9 cellular contexts compared by ENCODE assay signal in the genomic region with DNA sequence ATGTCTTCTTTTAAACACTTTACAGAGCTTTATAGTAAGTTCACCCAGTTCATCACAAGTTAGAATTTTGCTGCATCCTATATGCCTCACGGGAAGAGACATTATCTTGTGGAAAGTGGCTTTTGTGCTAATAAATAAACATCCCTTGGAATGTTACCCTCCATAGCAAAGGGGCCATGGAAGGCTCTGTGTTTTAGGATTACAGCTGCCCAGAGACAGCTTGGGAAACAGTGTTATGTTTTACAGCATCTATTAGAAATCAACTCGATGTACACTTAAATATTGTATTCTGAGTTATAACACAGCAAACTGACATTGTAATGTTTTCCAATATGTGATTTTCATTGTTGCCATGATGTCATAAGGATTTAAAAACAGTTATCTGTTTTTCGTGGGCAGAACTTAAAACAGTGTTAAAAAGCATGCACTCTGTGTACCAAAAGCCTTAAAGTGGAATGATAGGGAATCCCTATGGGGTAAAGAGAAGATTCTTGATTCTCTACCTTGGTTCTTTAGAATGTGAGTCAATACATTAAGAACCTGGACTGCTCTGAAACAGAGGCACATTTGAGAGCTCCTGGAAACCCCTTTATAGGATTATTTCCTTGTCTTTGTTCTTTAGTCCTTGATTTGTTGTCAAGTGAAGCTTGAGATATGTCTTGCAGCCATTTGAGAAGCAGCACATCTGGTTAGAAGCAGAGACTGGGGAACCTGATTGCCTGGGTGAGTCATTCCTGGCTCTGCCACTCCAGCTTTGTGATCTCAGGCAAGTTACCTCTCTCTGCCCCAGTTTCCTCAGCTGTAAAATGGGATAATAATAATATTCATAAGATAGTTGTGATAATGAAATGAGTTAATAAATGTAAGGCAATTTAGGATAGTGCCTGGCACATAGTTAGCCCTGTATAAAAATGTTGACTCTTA. TPM values are rescaled to one million over a fixed set of nuclear protein-coding genes. Genes with fewer than 3 reads are reported as not detected.
A peak's percentile ranks its signal among the peaks of the same experiment; 100 is the strongest.
DNase-seq lines count a peak whose midpoint lies in the region; ATAC-seq and TF ChIP-seq lines count a peak whose summit lies in the region.
"Had no signal": no experiment of that assay in that cellular context is flagged by ENCODE, and none has a peak within 500 bp of the region (broad histone marks: within the 10 kb centered on the region; RNA-seq: fewer than 3 reads in every experiment).

No MANE protein-coding gene starts in this region.

- TF ChIP-seq CTCF in cardiac muscle cell (IDR thresholded peaks at IDR 0.05; ENCODE audit: low read depth, low read length) (no peak), fibroblast of the aortic adventitia (IDR thresholded peaks at IDR 0.05; ENCODE audit: insufficient read depth, low read length) (no peak), thoracic aorta (IDR thresholded peaks at IDR 0.05) (no peak)

- H3K27me3 ChIP-seq in cardiac muscle cell (no peaks in the 10 kb centered on the region), thoracic aorta (replicated peaks; ENCODE audit: insufficient read depth) (no peaks in the 10 kb centered on the region)

- ATAC-seq in left cardiac atrium: no peak
- no peak for ATAC-seq in thoracic aorta (ENCODE audit: insufficient number of reproducible peaks, low FRiP score, low read depth)

- DNase-seq in cardiac muscle cell (ENCODE audit: low read depth in 1 of 2, low spot score in 1 of 2) (no peak), left cardiac atrium (no peak), NCI-H226 (peak; percentile 32), fibroblast of the aortic adventitia (ENCODE audit: low read depth) (peak; percentile 66), thoracic aorta (ENCODE audit: low spot score) (no peak), substantia nigra (lab: John Stamatoyannopoulos, UW) (no peak), NCI-H2196 treated with DMSO at 0.1 percent for 48 hours (lab: John Stamatoyannopoulos, UW; ENCODE audit: unreplicated experiment) (no peak), HK-2 (ENCODE audit: unreplicated experiment) (no peak)
- DNase-seq: SIG-M5 had no signal

- no peaks in the 10 kb centered on the region for H3K9me3 ChIP-seq in cardiac muscle cell (ENCODE audit: low read depth)
- no peaks in the 10 kb centered on the region for H3K9me3 ChIP-seq in thoracic aorta

- H3K4me3 ChIP-seq in cardiac muscle cell: no peak overlapping the region
- peak overlapping the region; percentile 6 for H3K4me3 ChIP-seq in fibroblast of the aortic adventitia (ENCODE audit: low read depth, low read length)
- no peak overlapping the region for H3K4me3 ChIP-seq in thoracic aorta

- peak overlapping the region; percentile 65 for H3K27ac ChIP-seq in cardiac muscle cell
- peak overlapping the region; percentile 24 to 55 for H3K27ac ChIP-seq in thoracic aorta
- H3K27ac ChIP-seq in substantia nigra (ENCODE audit: low read depth, low read length, poor library complexity, severe bottlenecking): no peak overlapping the region

- peaks cover 24% of the 10 kb centered on the region for H3K4me1 ChIP-seq in cardiac muscle cell (ENCODE audit: low read depth)
- peaks cover 51 to 87% of the 10 kb centered on the region in 2 donors for H3K4me1 ChIP-seq in thoracic aorta (ENCODE audit: control insufficient read depth in 1 of 2, low read depth in 2 of 2)

- intact Hi-C loops in left cardiac atrium (cut with DNase I): loop anchor here in 1 of 2 donors (10.0 kb wide), 1 partner anchor 61 kb away; no protein-coding TSS in a partner anchor

- H3K36me3 ChIP-seq in cardiac muscle cell (no peaks in the 10 kb centered on the region), thoracic aorta (peaks cover 3% of the 10 kb centered on the region)

RNA-seq across cellular contexts. Expression of a gene that starts 41.6 kb away (rescaled TPM):
- total RNA-seq in cardiac muscle cell (15.0 TPM in 2 replicates), left cardiac atrium (10 to 100 TPM; 41.4 to 46.5 TPM), fibroblast of the aortic adventitia (ENCODE audit: low replicate concordance) (32.1 and 45.0 TPM in 2 replicates), thoracic aorta (100 to 1,000 TPM; 195 to 211 TPM)
- polyA plus RNA-seq in cardiac muscle cell: 10.4 and 12.1 TPM in 2 replicates

Comparison
In these comparisons a context has a peak if more than half of its experiments do, and no peak if none do; other contexts are left out.
1. DNase-seq: peak in NCI-H226 (single experiment) and fibroblast of the aortic adventitia (single experiment); none in cardiac muscle cell (0 of 2), left cardiac atrium (single experiment), thoracic aorta (single experiment), substantia nigra (0 of 49), NCI-H2196 treated with DMSO at 0.1 percent for 48 hours (single experiment) and HK-2 (single experiment).